8 cellular contexts compared by ENCODE assay signal in genomic region chrX:79270401-79270800, GRCh38.
DNase-seq lines count a peak whose midpoint lies in the region; ATAC-seq and TF ChIP-seq lines count a peak whose summit lies in the region.

No MANE protein-coding gene starts in this region.

- no peaks in the 10 kb centered on the region for H3K4me1 ChIP-seq in esophagus muscularis mucosa

- peak; percentile 55 to 73 (median 69) for DNase-seq in CD4-positive, alpha-beta T cell
- DNase-seq in activated CD4-positive, alpha-beta T cell treated with anti-CD3 and anti-CD28 coated beads for 4 hours: peak; percentile 74 to 75
- DNase-seq in esophagus muscularis mucosa (ENCODE audit: extremely low spot score): no peak
- peak; percentile 57 to 61 for DNase-seq in stimulated activated CD4-positive, alpha-beta T cell treated with anti-CD3 and anti-CD28 coated beads, Interleukin-1b, Interleukin-23, amount 100 ng/mL, for 4 hours (ENCODE audit: low read depth in 2 of 2)
- no peak for DNase-seq in hepatic stellate cell (ENCODE audit: low spot score)
- no peak for DNase-seq in Ammon's horn (ENCODE audit: low spot score)

- H3K27ac ChIP-seq in CD4-positive, alpha-beta T cell (ENCODE audit: low read depth, low read length): peak overlapping the region; percentile 29
- no peak overlapping the region for H3K27ac ChIP-seq in esophagus muscularis mucosa (replicated peaks in 1 of 4)

- TF ChIP-seq CTCF in CD4-positive, alpha-beta T cell (IDR thresholded peaks at IDR 0.05): peak; percentile 75
- TF ChIP-seq CTCF in esophagus muscularis mucosa (IDR thresholded peaks at IDR 0.05): peak in 2 of 3 experiments; percentile 15 to 20

- CTCF ChIA-PET in CD4-positive, alpha-beta T cell (lab: Charles Lee): interaction anchor here (0.5 to 1.7 kb wide), 15 partner anchors 16 to 711 kb away, joined by 3 to 9 read pairs (median 3); partner anchors contain the start of gene ITM2A

- H3K9me3 ChIP-seq in CD4-positive, alpha-beta T cell (ENCODE audit: control insufficient read depth, low read length): no peaks in the 10 kb centered on the region
- no peaks in the 10 kb centered on the region for H3K9me3 ChIP-seq in esophagus muscularis mucosa

- H3K36me3 Mint-ChIP-seq in CD4-positive, alpha-beta T cell (ENCODE audit: low read depth): no peaks in the 10 kb centered on the region

- H3K4me1 Mint-ChIP-seq in CD4-positive, alpha-beta T cell (ENCODE audit: low read depth): peaks cover 59% of the 10 kb centered on the region

- TF ChIP-seq EP300 in esophagus muscularis mucosa (IDR thresholded peaks at IDR 0.05): no peak

- no peaks in the 10 kb centered on the region for H3K9me3 Mint-ChIP-seq in CD4-positive, alpha-beta T cell

- H3K27ac Mint-ChIP-seq in CD4-positive, alpha-beta T cell: peak overlapping the region; percentile 87

- H3K27me3 ChIP-seq in CD4-positive, alpha-beta T cell (ENCODE audit: control insufficient read depth, insufficient read depth, low read length): no peaks in the 10 kb centered on the region
- no peaks in the 10 kb centered on the region for H3K27me3 ChIP-seq in esophagus muscularis mucosa

- intact Hi-C loops in CD4-positive, alpha-beta T cell (cut with DNase I, micrococcal nuclease): loop anchor here (1.0 to 10.0 kb wide), 8 partner anchors 142 to 715 kb away; partner anchors contain the start of gene P2RY10 (in 1 of the 2)
- intact Hi-C loops in esophagus muscularis mucosa (cut with DNase I): no loop called here

- no peak for TF ChIP-seq POLR2A in esophagus muscularis mucosa (IDR thresholded peaks at IDR 0.05; ENCODE audit: low read depth)

- H3K4me3 ChIP-seq in esophagus muscularis mucosa: no peak overlapping the region

- H3K4me3 Mint-ChIP-seq in CD4-positive, alpha-beta T cell: peak overlapping the region; percentile 53

- POLR2A ChIA-PET in CD4-positive, alpha-beta T cell (lab: Charles Lee): interaction anchor here (0.6 to 3.8 kb wide), 18 partner anchors 13 to 234 kb away, joined by 3 to 14 read pairs (median 4); partner anchors contain the start of gene ITM2A

- WGBS in esophagus muscularis mucosa: 5% methylated on average over 4 of the region's 4 CpGs

- peak; percentile 95 for ATAC-seq in CD4-positive, alpha-beta T cell (ENCODE audit: poor library complexity)
- ATAC-seq in GM19452 (IDR thresholded peaks at IDR 0.05; ENCODE audit: unreplicated experiment): peak; percentile 96
- ATAC-seq in HG03521 (IDR thresholded peaks at IDR 0.05; ENCODE audit: unreplicated experiment): peak; percentile 74

- H3K36me3 ChIP-seq in esophagus muscularis mucosa: no peaks in the 10 kb centered on the region

- no peaks in the 10 kb centered on the region for H3K27me3 Mint-ChIP-seq in CD4-positive, alpha-beta T cell

Comparison
In these comparisons a context has a peak if more than half of its experiments do, and no peak if none do; other contexts are left out.
1. DNase-seq: peak in CD4-positive, alpha-beta T cell (10 of 10), activated CD4-positive, alpha-beta T cell treated with anti-CD3 and anti-CD28 coated beads for 4 hours (2 of 2) and stimulated activated CD4-positive, alpha-beta T cell treated with anti-CD3 and anti-CD28 coated beads, Interleukin-1b, Interleukin-23, amount 100 ng/mL, for 4 hours (2 of 2); none in esophagus muscularis mucosa (single experiment), hepatic stellate cell (single experiment) and Ammon's horn (single experiment).
2. Peak in every context shown above with its lines, with median percentiles within 50 percentile points of each other: ATAC-seq.